In the genomic region with DNA sequence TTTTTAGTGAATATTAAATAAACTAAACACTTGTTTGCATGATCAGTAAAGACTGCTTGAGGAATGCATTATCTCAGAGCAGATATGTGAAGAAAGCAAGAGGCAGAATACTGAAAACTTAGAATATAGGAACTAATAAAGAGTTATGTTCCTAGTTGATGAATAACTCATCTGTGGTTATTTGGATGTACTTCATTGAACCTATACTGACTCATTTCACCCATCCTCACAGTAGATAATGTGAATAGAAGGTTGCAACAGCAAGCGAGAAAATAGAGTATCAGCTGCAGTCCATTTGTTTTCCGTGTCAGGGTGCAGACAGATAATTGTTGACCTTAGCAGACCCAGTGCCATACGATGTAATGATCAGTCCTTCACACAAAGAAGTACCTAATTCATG, we compare ENCODE assay signal across 24 cellular contexts.
A peak's percentile ranks its signal among the peaks of the same experiment; 100 is the strongest.
DNase-seq lines count a peak whose midpoint lies in the region; ATAC-seq lines count a peak whose summit lies in the region.
"Had no signal": no experiment of that assay in that cellular context is flagged by ENCODE, and none has a peak within 500 bp of the region (broad histone marks: within the 10 kb centered on the region; RNA-seq: fewer than 3 reads in every experiment).

No MANE protein-coding gene starts in this region.

- ATAC-seq in GM18508 (IDR thresholded peaks at IDR 0.05; ENCODE audit: insufficient read depth, unreplicated experiment), result peak; percentile 67
- peak; percentile 75 for ATAC-seq in GM19468 (IDR thresholded peaks at IDR 0.05; ENCODE audit: extremely low read depth, unreplicated experiment)
- ATAC-seq in HG03432 (IDR thresholded peaks at IDR 0.05; ENCODE audit: unreplicated experiment), result peak; percentile 88
- no peak for ATAC-seq in HG03378 (IDR thresholded peaks at IDR 0.05; ENCODE audit: unreplicated experiment)
- no peak for ATAC-seq in effector memory CD8-positive, alpha-beta T cell (replicated peaks)
- ATAC-seq: lower lobe of right lung; naive thymus-derived CD8-positive, alpha-beta T cell; stimulated activated naive CD8-positive, alpha-beta T cell treated with anti-CD3 and anti-CD28 coated beads, Interleukin-15, amount 100 ng/mL, for 72 hours had no signal

- H3K9me3 Mint-ChIP-seq in effector memory CD8-positive, alpha-beta T cell, result peaks cover 7 to 9% of the 10 kb centered on the region in 2 donors

- DNase-seq in glomerular visceral epithelial cell (ENCODE audit: extremely low spot score) (peak; percentile 5), COR-L47 (lab: John Stamatoyannopoulos, UW) (no peak)
- DNase-seq in activated CD4-positive, CD25-positive, alpha-beta regulatory T cell (lab: John Stamatoyannopoulos, UW), result no peak
- DNase-seq in effector memory CD8-positive, alpha-beta T cell, result no peak
- DNase-seq: activated CD4-positive, alpha-beta T cell treated with anti-CD3 and anti-CD28 coated beads, Interleukin-2, amount 50 U/mL, for 1 hour; activated naive CD4-positive, alpha-beta T cell treated with anti-CD3 and anti-CD28 coated beads for 36 hours; amniotic stem cell; BE2C; head of caudate nucleus; lower lobe of right lung; naive thymus-derived CD8-positive, alpha-beta T cell; NCI-H1048; NCI-H1694; Peyer's patch; SIG-M5; stimulated activated CD8-positive, alpha-beta memory T cell treated with anti-CD3 and anti-CD28 coated beads, Interleukin-4, amount 100 ng/mL, for 48 hours; stimulated activated naive CD8-positive, alpha-beta T cell treated with anti-CD3 and anti-CD28 coated beads, Interleukin-15, amount 100 ng/mL, for 72 hours; thyroid gland had no signal

- no peak overlapping the region for H3K27ac Mint-ChIP-seq in effector memory CD8-positive, alpha-beta T cell
- H3K27ac Mint-ChIP-seq: activated naive CD4-positive, alpha-beta T cell treated with anti-CD3 and anti-CD28 coated beads for 36 hours; CD8-positive, alpha-beta memory T cell; IgD-negative memory B cell; naive thymus-derived CD8-positive, alpha-beta T cell; stimulated activated naive CD8-positive, alpha-beta T cell treated with anti-CD3 and anti-CD28 coated beads, Interleukin-15, amount 100 ng/mL, for 72 hours had no signal

- H3K4me3 Mint-ChIP-seq in effector memory CD8-positive, alpha-beta T cell, result no peak overlapping the region
- H3K4me3 Mint-ChIP-seq: activated naive CD4-positive, alpha-beta T cell treated with anti-CD3 and anti-CD28 coated beads for 36 hours; CD8-positive, alpha-beta memory T cell; IgD-negative memory B cell; naive thymus-derived CD8-positive, alpha-beta T cell; stimulated activated naive CD8-positive, alpha-beta T cell treated with anti-CD3 and anti-CD28 coated beads, Interleukin-15, amount 100 ng/mL, for 72 hours had no signal

- no peaks in the 10 kb centered on the region for H3K36me3 Mint-ChIP-seq in effector memory CD8-positive, alpha-beta T cell (ENCODE audit: insufficient read depth)
- H3K36me3 Mint-ChIP-seq: CD8-positive, alpha-beta memory T cell; IgD-negative memory B cell had no signal

- H3K27me3 Mint-ChIP-seq in effector memory CD8-positive, alpha-beta T cell, result no peaks in the 10 kb centered on the region
- H3K27me3 Mint-ChIP-seq: CD8-positive, alpha-beta memory T cell; IgD-negative memory B cell; naive thymus-derived CD8-positive, alpha-beta T cell; stimulated activated naive CD8-positive, alpha-beta T cell treated with anti-CD3 and anti-CD28 coated beads, Interleukin-15, amount 100 ng/mL, for 72 hours had no signal

- H3K4me1 Mint-ChIP-seq in effector memory CD8-positive, alpha-beta T cell (ENCODE audit: low read depth in 2 of 2), result no peaks in the 10 kb centered on the region
- H3K4me1 Mint-ChIP-seq: CD8-positive, alpha-beta memory T cell; IgD-negative memory B cell; naive thymus-derived CD8-positive, alpha-beta T cell; stimulated activated naive CD8-positive, alpha-beta T cell treated with anti-CD3 and anti-CD28 coated beads, Interleukin-15, amount 100 ng/mL, for 72 hours had no signal

Comparison
In these comparisons a context has a peak if more than half of its experiments do, and no peak if none do; other contexts are left out.
1. ATAC-seq: peak in GM18508 (single experiment), GM19468 (single experiment) and HG03432 (single experiment); none in HG03378 (single experiment) and effector memory CD8-positive, alpha-beta T cell (single experiment).